1 cellular context compared by ENCODE assay signal in genomic region chr3:184513276-184514150, GRCh38.
TF ChIP-seq lines count a peak whose summit lies in the region.

No MANE protein-coding gene starts in this region.

TF ChIP-seq in H1, 55 proteins besides CTCF, POLR2A, EP300 and RAD21 (continued from another document):
- TF ChIP-seq USF2 (IDR thresholded peaks at IDR 0.05; ENCODE audit: low read length): no peak
- no peak for TF ChIP-seq HDAC2 (IDR thresholded peaks at IDR 0.05; ENCODE audit: borderline replicate concordance in 1 of 2, low read depth in 2 of 2, low read length in 2 of 2)
- TF ChIP-seq SP1 (IDR thresholded peaks at IDR 0.05; ENCODE audit: low read depth, low read length): no peak
- no peak for TF ChIP-seq HDAC6 (IDR thresholded peaks at IDR 0.05; ENCODE audit: low read depth, low read length)
- TF ChIP-seq SUZ12 (IDR thresholded peaks at IDR 0.05; ENCODE audit: low read length): peak; percentile 56
- no peak for TF ChIP-seq POLR2AphosphoS5 (IDR thresholded peaks at IDR 0.05; ENCODE audit: low read depth, low read length)
- peak; percentile 24 to 71; a peak in 1 of 4 replicates for TF ChIP-seq SIN3A (conservative IDR thresholded peaks at IDR 0.05 in 1 of 2, IDR thresholded peaks at IDR 0.05 in 1 of 2; ENCODE audit: low read depth in 1 of 2, low read length in 2 of 2)
- TF ChIP-seq BRCA1 (IDR thresholded peaks at IDR 0.05; ENCODE audit: low read depth, low read length): no peak
- TF ChIP-seq KDM1A (IDR thresholded peaks at IDR 0.05; ENCODE audit: borderline replicate concordance, low read length): peak; percentile 23; the same call in 1 of the 2 replicates
- no peak for TF ChIP-seq CHD7 (IDR thresholded peaks at IDR 0.05; ENCODE audit: insufficient replicate concordance, low read length)
- peak; percentile 45; the same call in 1 of the 2 replicates for TF ChIP-seq BACH1 (IDR thresholded peaks at IDR 0.05; ENCODE audit: low read length)
- no peak for TF ChIP-seq SP4 (IDR thresholded peaks at IDR 0.05; ENCODE audit: low read length)
- no peak for TF ChIP-seq NANOG (IDR thresholded peaks at IDR 0.05; ENCODE audit: insufficient read depth, low read depth, low read length, poor library complexity, severe bottlenecking)
- peak; percentile 84 for TF ChIP-seq ASH2L (IDR thresholded peaks at IDR 0.05; ENCODE audit: low read length)
- no peak for TF ChIP-seq GABPA (IDR thresholded peaks at IDR 0.05; ENCODE audit: borderline replicate concordance, insufficient read depth, low read length)
- no peak for TF ChIP-seq ATF2 (IDR thresholded peaks at IDR 0.05; ENCODE audit: low read length)
- no peak for TF ChIP-seq JUN (IDR thresholded peaks at IDR 0.05; ENCODE audit: low read depth, low read length)
- TF ChIP-seq CHD2 (IDR thresholded peaks at IDR 0.05; ENCODE audit: low read length): no peak
- peak; percentile 96 for TF ChIP-seq KDM4A (IDR thresholded peaks at IDR 0.05; ENCODE audit: low read depth, low read length, severe bottlenecking)
- TF ChIP-seq RFX5 (IDR thresholded peaks at IDR 0.05; ENCODE audit: borderline replicate concordance, low read depth, low read length): no peak
- TF ChIP-seq NRF1 (IDR thresholded peaks at IDR 0.05; ENCODE audit: low read depth, low read length): peak; percentile 9; the same call in 1 of the 2 replicates
- no peak for TF ChIP-seq ZNF274 (IDR thresholded peaks at IDR 0.05; ENCODE audit: borderline replicate concordance, extremely low read depth, low read length)
- TF ChIP-seq EGR1 (IDR thresholded peaks at IDR 0.05; ENCODE audit: borderline replicate concordance, low read depth, low read length): no peak
- TF ChIP-seq TAF1 (IDR thresholded peaks at IDR 0.05; ENCODE audit: low read depth, low read length): peak; percentile 15; the same call in 1 of the 2 replicates
- no peak for TF ChIP-seq CTBP2 (IDR thresholded peaks at IDR 0.05; ENCODE audit: borderline replicate concordance, insufficient read depth, insufficient read length, low read length)
- TF ChIP-seq CBX5 (IDR thresholded peaks at IDR 0.05; ENCODE audit: low read depth, low read length): no peak
- 0 out of 2 replicates have a peak, but pooled peaks have one; percentile 31 for TF ChIP-seq PHF8 (conservative IDR thresholded peaks at IDR 0.05; ENCODE audit: low read depth, low read length)
- TF ChIP-seq FOSL1 (IDR thresholded peaks at IDR 0.05; ENCODE audit: insufficient read depth, low read depth, low read length): no peak
- TF ChIP-seq CEBPB (IDR thresholded peaks at IDR 0.05; ENCODE audit: low read depth, low read length): no peak
- TF ChIP-seq GTF2F1 (IDR thresholded peaks at IDR 0.05; ENCODE audit: borderline replicate concordance, low read depth, low read length): no peak
- no peak for TF ChIP-seq SRF (IDR thresholded peaks at IDR 0.05; ENCODE audit: low read depth, low read length)
- peak; percentile 47; the same call in 1 of the 2 replicates for TF ChIP-seq TBP (IDR thresholded peaks at IDR 0.05; ENCODE audit: low read depth, low read length)
- 0 out of 2 replicates have a peak, but pooled peaks have one; percentile 26 for TF ChIP-seq YY1 (IDR thresholded peaks at IDR 0.05; ENCODE audit: low read depth, low read length)
- no peak for TF ChIP-seq SIX5 (IDR thresholded peaks at IDR 0.05; ENCODE audit: low read depth, low read length)
- TF ChIP-seq SIRT6 (IDR thresholded peaks at IDR 0.05; ENCODE audit: low read length): no peak
- TF ChIP-seq ATF3 (IDR thresholded peaks at IDR 0.05; ENCODE audit: insufficient read depth, low read depth, low read length): no peak
- TF ChIP-seq KDM5A (IDR thresholded peaks at IDR 0.05; ENCODE audit: low read length): no peak
- TF ChIP-seq TAF7 (optimal IDR thresholded peaks at IDR 0.05; ENCODE audit: borderline replicate concordance, low read depth, low read length): peak; percentile 12
- TF ChIP-seq JUND (IDR thresholded peaks at IDR 0.05; ENCODE audit: low read length): no peak
- peak; percentile 69 for TF ChIP-seq MAX (IDR thresholded peaks at IDR 0.05)
- TF ChIP-seq SAP30 (IDR thresholded peaks at IDR 0.05; ENCODE audit: insufficient read depth, insufficient replicate concordance, low read length): no peak
- no peak for TF ChIP-seq SP2 (IDR thresholded peaks at IDR 0.05; ENCODE audit: low read length)
- TF ChIP-seq CBX8 (IDR thresholded peaks at IDR 0.05; ENCODE audit: borderline replicate concordance, low read depth, low read length): no peak
- no peak for TF ChIP-seq POU5F1 (IDR thresholded peaks at IDR 0.05; ENCODE audit: low read depth, low read length)
- no peak for TF ChIP-seq RXRA (IDR thresholded peaks at IDR 0.05; ENCODE audit: insufficient read depth, low read depth, low read length)
- TF ChIP-seq RBBP5 (IDR thresholded peaks at IDR 0.05; ENCODE audit: borderline replicate concordance, low read depth, low read length): no peak
- TF ChIP-seq CREB1 (IDR thresholded peaks at IDR 0.05): no peak
- TF ChIP-seq BCL11A (IDR thresholded peaks at IDR 0.05; ENCODE audit: low read depth in 2 of 2, low read length in 2 of 2): no peak
- no peak for TF ChIP-seq RNF2 (IDR thresholded peaks at IDR 0.05; ENCODE audit: borderline replicate concordance, low read depth, low read length, missing control alignments, poor library complexity, severe bottlenecking)
TF ChIP-seq in H1: peak in this region for 15.
